Comparison of ENCODE assay signal across 25 cellular contexts in the genomic region with DNA sequence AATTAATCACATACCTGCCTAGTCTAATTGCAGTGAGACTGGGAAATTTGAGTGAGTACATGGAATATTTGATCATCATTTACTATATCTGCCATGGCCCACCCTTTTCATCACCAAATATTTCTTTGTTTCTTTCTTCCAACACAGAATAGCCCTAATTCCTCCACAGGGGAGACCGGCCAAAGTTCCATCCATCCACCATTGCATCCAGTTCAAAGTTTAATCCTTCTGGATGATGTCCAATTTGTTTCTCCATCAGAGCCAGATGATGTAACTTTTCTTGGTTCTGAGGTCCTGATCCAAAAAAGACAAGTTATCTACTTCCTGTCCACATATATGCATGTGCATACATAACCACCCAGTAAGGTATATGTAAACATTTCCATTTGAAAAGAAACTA.
"Had no signal": no experiment of that assay in that cellular context is flagged by ENCODE, and none has a peak within 500 bp of the region (broad histone marks: within the 10 kb centered on the region; RNA-seq: fewer than 3 reads in every experiment).

No MANE protein-coding gene starts in this region.

- H3K36me3 Mint-ChIP-seq: activated naive CD4-positive, alpha-beta T cell treated with anti-CD3 and anti-CD28 coated beads, Interleukin-2, amount 10 ng/mL, durations not matched to agents 7 days and 5 days; natural killer cell; stimulated activated naive B cell treated with anti-CD40 and anti-IgM and Interleukin-4, amounts not matched to agents 10 μg/mL and 1 μg/mL and 100 μg/mL, for 72 hours had no signal

- H3K27ac Mint-ChIP-seq: activated CD4-positive, alpha-beta memory T cell treated with anti-CD3 and anti-CD28 coated beads, Interleukin-2, amount 10 ng/mL, durations not matched to agents 7 days and 5 days; activated naive CD4-positive, alpha-beta T cell treated with anti-CD3 and anti-CD28 coated beads, Interleukin-2, amount 10 ng/mL, durations not matched to agents 7 days and 5 days; effector memory CD8-positive, alpha-beta T cell; natural killer cell; stimulated activated naive B cell treated with anti-CD40 and anti-IgM and Interleukin-4, amounts not matched to agents 10 μg/mL and 1 μg/mL and 100 μg/mL, for 72 hours had no signal

- H3K9me3 ChIP-seq: pancreas, psoas muscle, right lobe of liver, thyroid gland had no signal

- H3K27me3 ChIP-seq: brain microvascular endothelial cell, dorsolateral prefrontal cortex, pancreas, right lobe of liver, thyroid gland had no signal

- H3K4me3 ChIP-seq: dorsolateral prefrontal cortex, pancreas, psoas muscle, right lobe of liver, smooth muscle cell, thyroid gland had no signal

- ATAC-seq: effector memory CD8-positive, alpha-beta T cell; natural killer cell; stimulated activated naive B cell treated with anti-CD40 and anti-IgM and Interleukin-4, amounts not matched to agents 10 μg/mL and 1 μg/mL and 100 μg/mL, for 72 hours had no signal

- H3K4me1 Mint-ChIP-seq: activated CD4-positive, alpha-beta memory T cell treated with anti-CD3 and anti-CD28 coated beads, Interleukin-2, amount 10 ng/mL, durations not matched to agents 7 days and 5 days; activated naive CD4-positive, alpha-beta T cell treated with anti-CD3 and anti-CD28 coated beads, Interleukin-2, amount 10 ng/mL, durations not matched to agents 7 days and 5 days; natural killer cell; stimulated activated naive B cell treated with anti-CD40 and anti-IgM and Interleukin-4, amounts not matched to agents 10 μg/mL and 1 μg/mL and 100 μg/mL, for 72 hours had no signal

- H3K27me3 Mint-ChIP-seq: activated CD4-positive, alpha-beta memory T cell treated with anti-CD3 and anti-CD28 coated beads, Interleukin-2, amount 10 ng/mL, durations not matched to agents 7 days and 5 days; activated naive CD4-positive, alpha-beta T cell treated with anti-CD3 and anti-CD28 coated beads, Interleukin-2, amount 10 ng/mL, durations not matched to agents 7 days and 5 days; effector memory CD8-positive, alpha-beta T cell; stimulated activated naive B cell treated with anti-CD40 and anti-IgM and Interleukin-4, amounts not matched to agents 10 μg/mL and 1 μg/mL and 100 μg/mL, for 72 hours had no signal

- DNase-seq: activated CD4-positive, alpha-beta memory T cell treated with anti-CD3 and anti-CD28 coated beads, Interleukin-2, amount 10 ng/mL, durations not matched to agents 7 days and 5 days; activated CD4-positive, alpha-beta T cell treated with anti-CD3 and anti-CD28 coated beads for 48 hours; activated CD4-positive, CD25-positive, alpha-beta regulatory T cell; activated effector memory CD4-positive, alpha-beta T cell treated with anti-CD3 and anti-CD28 coated beads, Interleukin-2, amount 50 U/mL, for 16 hours; activated naive CD4-positive, alpha-beta T cell treated with anti-CD3 and anti-CD28 coated beads, Interleukin-2, amount 10 ng/mL, durations not matched to agents 7 days and 5 days; activated T-cell treated with anti-CD3 and anti-CD28 coated beads for 4 hours; anterior cingulate cortex; brain microvascular endothelial cell; central memory CD4-positive, alpha-beta T cell; dorsolateral prefrontal cortex; effector memory CD8-positive, alpha-beta T cell; foreskin melanocyte; glutamatergic neuron; hypothalamus; midbrain; natural killer cell; pancreas; psoas muscle; right lobe of liver; stimulated activated CD4-positive, alpha-beta T cell treated with anti-CD3 and anti-CD28 coated beads, Interleukin-15, amount 100 ng/mL, for 24 hours; stimulated activated CD8-positive, alpha-beta memory T cell treated with anti-CD3 and anti-CD28 coated beads, Interleukin-4, amount 100 ng/mL, for 48 hours; stimulated activated naive B cell treated with anti-CD40 and anti-IgM and Interleukin-4, amounts not matched to agents 10 μg/mL and 1 μg/mL and 100 μg/mL, for 72 hours; T-helper 9 cell; thyroid gland had no signal

- H3K4me3 Mint-ChIP-seq: activated CD4-positive, alpha-beta memory T cell treated with anti-CD3 and anti-CD28 coated beads, Interleukin-2, amount 10 ng/mL, durations not matched to agents 7 days and 5 days; activated naive CD4-positive, alpha-beta T cell treated with anti-CD3 and anti-CD28 coated beads, Interleukin-2, amount 10 ng/mL, durations not matched to agents 7 days and 5 days; effector memory CD8-positive, alpha-beta T cell; natural killer cell; stimulated activated naive B cell treated with anti-CD40 and anti-IgM and Interleukin-4, amounts not matched to agents 10 μg/mL and 1 μg/mL and 100 μg/mL, for 72 hours had no signal

- H3K36me3 ChIP-seq: brain microvascular endothelial cell, pancreas, right lobe of liver, thyroid gland had no signal

- H3K4me1 ChIP-seq: pancreas, right lobe of liver, thyroid gland had no signal

- H3K27ac ChIP-seq: brain microvascular endothelial cell, pancreas, psoas muscle, right lobe of liver, thyroid gland had no signal

- H3K9me3 Mint-ChIP-seq: activated CD4-positive, alpha-beta memory T cell treated with anti-CD3 and anti-CD28 coated beads, Interleukin-2, amount 10 ng/mL, durations not matched to agents 7 days and 5 days; activated naive CD4-positive, alpha-beta T cell treated with anti-CD3 and anti-CD28 coated beads, Interleukin-2, amount 10 ng/mL, durations not matched to agents 7 days and 5 days; effector memory CD8-positive, alpha-beta T cell; natural killer cell; stimulated activated naive B cell treated with anti-CD40 and anti-IgM and Interleukin-4, amounts not matched to agents 10 μg/mL and 1 μg/mL and 100 μg/mL, for 72 hours had no signal
